ENCODE assay signal across 1 cellular context in the genomic region with DNA sequence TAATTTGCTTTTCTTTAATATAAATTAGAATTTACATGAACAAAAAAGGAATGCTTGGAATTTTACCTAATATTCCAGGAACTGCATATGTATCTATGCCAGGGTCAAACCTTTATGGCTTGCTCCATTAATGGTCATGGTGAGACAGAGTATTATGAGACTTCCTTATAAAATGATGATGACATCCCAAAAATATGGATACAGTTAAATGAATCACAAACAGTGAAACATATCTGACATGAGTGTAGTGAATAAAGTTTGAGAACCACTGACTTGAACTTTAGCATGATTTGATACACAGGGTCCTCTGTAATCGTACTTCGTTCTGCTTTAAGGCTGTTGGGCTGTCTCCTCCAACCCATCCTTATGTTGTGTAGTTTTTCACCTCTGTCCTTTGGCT.
TF ChIP-seq lines count a peak whose summit lies in the region.

No MANE protein-coding gene starts in this region.

TF ChIP-seq in HepG2, 621 proteins besides CTCF, POLR2A, EP300 and RAD21:
- TF ChIP-seq EHMT2 (IDR thresholded peaks at IDR 0.05; ENCODE audit: borderline replicate concordance, low read depth, low read length) (no peak), YY1 (IDR thresholded peaks at IDR 0.05; ENCODE audit: insufficient read depth, insufficient replicate concordance, low read depth, low read length) (no peak), TEAD3 (CRISPR knock-in tag; optimal IDR thresholded peaks at IDR 0.05; ENCODE audit: borderline replicate concordance) (no peak), MZF1 (CRISPR knock-in tag; IDR thresholded peaks at IDR 0.05; ENCODE audit: borderline replicate concordance) (no peak), KLF11 (CRISPR knock-in tag; IDR thresholded peaks at IDR 0.05) (no peak), ZNF746 (CRISPR knock-in tag; IDR thresholded peaks at IDR 0.05) (no peak), JARID2 (CRISPR knock-in tag; IDR thresholded peaks at IDR 0.05; ENCODE audit: insufficient replicate concordance) (no peak), ZNF530 (CRISPR knock-in tag; IDR thresholded peaks at IDR 0.05; ENCODE audit: low read depth) (no peak), HNF4G (IDR thresholded peaks at IDR 0.05; ENCODE audit: borderline replicate concordance, low read depth, low read length) (no peak), HNF4G (CRISPR knock-in tag; IDR thresholded peaks at IDR 0.05; ENCODE audit: borderline replicate concordance, low read depth) (no peak), THYN1 (CRISPR knock-in tag; IDR thresholded peaks at IDR 0.05; ENCODE audit: borderline replicate concordance, low read depth) (no peak), AKAP8 (CRISPR knock-in tag; IDR thresholded peaks at IDR 0.05) (no peak), PAWR (CRISPR knock-in tag; IDR thresholded peaks at IDR 0.05; ENCODE audit: borderline replicate concordance) (no peak)
